ENCODE assay signal across 15 cellular contexts in the genomic region with DNA sequence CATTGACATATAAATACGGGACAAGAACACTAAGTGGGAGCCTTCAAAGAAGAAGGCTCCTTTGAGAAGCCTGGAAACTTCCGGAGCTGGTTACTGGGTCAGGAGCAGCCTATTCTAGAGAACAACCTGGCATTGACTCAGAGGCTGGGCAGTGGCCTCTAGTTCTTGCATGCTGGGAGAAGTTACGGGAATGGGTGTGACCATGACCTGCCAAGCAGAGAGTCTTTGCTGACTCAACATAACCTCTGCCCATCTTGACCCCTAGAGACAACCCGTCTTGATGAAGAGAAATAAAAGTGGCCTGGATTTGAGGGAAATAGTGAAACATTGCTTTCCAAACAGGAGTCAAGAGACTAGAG. TPM values are rescaled to one million over a fixed set of nuclear protein-coding genes. Genes with fewer than 3 reads are reported as not detected.
DNase-seq lines count a peak whose midpoint lies in the region; ATAC-seq and TF ChIP-seq lines count a peak whose summit lies in the region.
"Had no signal": no experiment of that assay in that cellular context is flagged by ENCODE, and none has a peak within 500 bp of the region (broad histone marks: within the 10 kb centered on the region; RNA-seq: fewer than 3 reads in every experiment).

No MANE protein-coding gene starts in this region.

- no peak overlapping the region for H4K5ac ChIP-seq in IMR-90 (ENCODE audit: low read depth, low read length)

- H3K9me3 ChIP-seq in IMR-90 (ENCODE audit: control insufficient read depth, insufficient read depth, low read length) (no peaks in the 10 kb centered on the region), colonic mucosa (no peaks in the 10 kb centered on the region), sigmoid colon (no peaks in the 10 kb centered on the region)
- H3K9me3 ChIP-seq: testis had no signal

- peaks cover 36 to 91% of the 10 kb centered on the region in 2 experiments for H3K79me1 ChIP-seq in IMR-90 (ENCODE audit: low read depth in 1 of 2, low read length in 2 of 2)

- no peak for TF ChIP-seq EP300 in sigmoid colon (IDR thresholded peaks at IDR 0.05)

- no peak overlapping the region for H2AK9ac ChIP-seq in IMR-90 (replicated peaks; ENCODE audit: low read depth, low read length, poor library complexity)

- H3K27me3 ChIP-seq in IMR-90 (ENCODE audit: control insufficient read depth, insufficient read depth, low read length) = no peaks in the 10 kb centered on the region
- H3K27me3 ChIP-seq in colonic mucosa = no peaks in the 10 kb centered on the region
- no peaks in the 10 kb centered on the region for H3K27me3 ChIP-seq in sigmoid colon
- H3K27me3 ChIP-seq: testis had no signal

- H3K4me1 ChIP-seq in IMR-90 (ENCODE audit: control insufficient read depth, insufficient read depth, low read length) = peaks cover 49% of the 10 kb centered on the region
- no peaks in the 10 kb centered on the region for H3K4me1 ChIP-seq in colonic mucosa
- peaks cover 0 to 99% (median 81%) of the 10 kb centered on the region in 4 donors for H3K4me1 ChIP-seq in sigmoid colon

- intact Hi-C loops in IMR-90 (cut with micrococcal nuclease) (no loop called here), colonic mucosa (cut with DNase I) (no loop called here), left colon (cut with DNase I, micrococcal nuclease) (no loop called here), sigmoid colon (cut with DNase I) (no loop called here)

- no peak overlapping the region for H2AFZ ChIP-seq in IMR-90 (replicated peaks; ENCODE audit: low read length, poor library complexity)

- peak overlapping the region; percentile 35; the same call in 1 of the 2 replicates for H2BK120ac ChIP-seq in IMR-90 (ENCODE audit: low read depth, low read length)

- H4K8ac ChIP-seq in IMR-90 (ENCODE audit: low read depth in 2 of 2, low read length in 2 of 2) = peak overlapping the region in 1 of 2 experiments; percentile 14; a peak in 2 of 4 replicates

- no peak overlapping the region; the same call in 1 of the 2 replicates for H3K27ac ChIP-seq in IMR-90 (ENCODE audit: insufficient read depth, low read length)
- peak overlapping the region; percentile 18 for H3K27ac ChIP-seq in colonic mucosa
- H3K27ac ChIP-seq in sigmoid colon = peak overlapping the region; percentile 35 to 80 (median 72)
- H3K27ac ChIP-seq: KMS-11, testis had no signal

- peaks cover 17% of the 10 kb centered on the region for H3K36me3 ChIP-seq in IMR-90 (ENCODE audit: control insufficient read depth, insufficient read depth, low read length)
- no peaks in the 10 kb centered on the region for H3K36me3 ChIP-seq in colonic mucosa
- no peaks in the 10 kb centered on the region for H3K36me3 ChIP-seq in sigmoid colon

- DNase-seq in IMR-90 (no peak), colonic mucosa (peak; percentile 38), left colon (no peak), sigmoid colon (no peak), SIG-M5 treated with dmso at 0.1 percent for 504 hours (lab: John Stamatoyannopoulos, UW; ENCODE audit: unreplicated experiment) (no peak)
- no peak for DNase-seq in stimulated activated CD4-positive, alpha-beta T cell treated with anti-CD3 and anti-CD28 coated beads, Interleukin-2, amount 100 ng/mL, for 48 hours
- no peak for DNase-seq in activated CD8-positive, alpha-beta memory T cell treated with anti-CD3 and anti-CD28 coated beads, Interleukin-2, amount 50 U/mL, for 48 hours
- DNase-seq: DMS 273 treated with DMSO at 0.1 percent for 48 hours, NCI-H1436 treated with DMSO at 0.1 percent for 48 hours, NCI-H524 treated with DMSO at 0.1 percent for 48 hours, T-helper 17 cell, testis had no signal

- BruUV-seq in IMR-90 (replicated peaks; lab: Mats Ljungman, UMichigan) = no TSS peak

- WGBS in IMR-90 (ENCODE audit: extremely low coverage in 2 of 2, insufficient read length in 1 of 2), 2 experiments = 94% methylated on average over 3 of the region's 4 CpGs; no CpG with 5 or more reads in 1 of the 2 experiments
- WGBS in sigmoid colon, 2 donors = 71 to 86% methylated on average over 4 of the region's 4 CpGs

- H3K4me3 ChIP-seq in IMR-90 (ENCODE audit: insufficient read depth, low read depth, low read length) (no peak overlapping the region), colonic mucosa (no peak overlapping the region), sigmoid colon (no peak overlapping the region)
- H3K4me3 ChIP-seq: testis had no signal

- no peak for TF ChIP-seq RAD21 in IMR-90 (IDR thresholded peaks at IDR 0.05; ENCODE audit: low read length)

- dilution Hi-C loops in IMR-90 (cut with HindIII; ENCODE audit: low sequenced_read_pairs, unreplicated experiment) = no loop called here

- H4K91ac ChIP-seq in IMR-90 (ENCODE audit: insufficient read depth, low read depth, low read length) = peak overlapping the region; percentile 45; the same call in 1 of the 2 replicates

- H2BK5ac ChIP-seq in IMR-90 (ENCODE audit: low read depth, low read length, poor library complexity, severe bottlenecking) = peak overlapping the region; percentile 59

- peak overlapping the region; percentile 54; the same call in 1 of the 2 replicates for H2AK5ac ChIP-seq in IMR-90 (ENCODE audit: low read depth, low read length)

- CTCF ChIA-PET in IMR-90 (lab: Yijun Ruan, JAX) = interaction anchor here (1.6 kb wide), 1 partner anchor 223 kb away, joined by 5 read pairs; no protein-coding TSS in a partner anchor

- peak overlapping the region; percentile 71 for H3K4ac ChIP-seq in IMR-90 (ENCODE audit: low read depth, low read length)

- H3K18ac ChIP-seq in IMR-90 (ENCODE audit: low read depth, low read length) = peak overlapping the region; percentile 5; the same call in 1 of the 2 replicates

- H3K4me2 ChIP-seq in IMR-90 (ENCODE audit: low read depth, low read length) = no peak overlapping the region; the same call in 1 of the 2 replicates
- H3K4me2 ChIP-seq: KMS-11 had no signal

- no peak for ATAC-seq in IMR-90 (ENCODE audit: low read depth)
- ATAC-seq in left colon = peak; percentile 78
- ATAC-seq in HG02973 (IDR thresholded peaks at IDR 0.05; ENCODE audit: unreplicated experiment) = no peak
- ATAC-seq: Panc1, T-helper 17 cell had no signal

- H4K20me1 ChIP-seq in IMR-90 (ENCODE audit: insufficient read depth, low read length) = peaks cover 62% of the 10 kb centered on the region

- peak overlapping the region; percentile 52; the same call in 1 of the 2 replicates for H2BK20ac ChIP-seq in IMR-90 (ENCODE audit: low read depth, low read length)

- H2BK15ac ChIP-seq in IMR-90 (ENCODE audit: low read depth, low read length) = peak overlapping the region; percentile 87; the same call in 2 of the 3 replicates

- peaks cover 46% of the 10 kb centered on the region for H3K9me1 ChIP-seq in IMR-90 (ENCODE audit: insufficient read depth, low read length)

- no peak for TF ChIP-seq CTCF in IMR-90 (conservative IDR thresholded peaks at IDR 0.05; ENCODE audit: low read depth, low read length)
- TF ChIP-seq CTCF in colonic mucosa (IDR thresholded peaks at IDR 0.05) = no peak
- no peak for TF ChIP-seq CTCF in sigmoid colon (IDR thresholded peaks at IDR 0.05)

- peak overlapping the region; percentile 60 for H3K14ac ChIP-seq in IMR-90 (replicated peaks; ENCODE audit: low read depth, low read length)

- no peak overlapping the region for H3K56ac ChIP-seq in IMR-90 (ENCODE audit: extremely low read depth, insufficient read depth, low read length)

- POLR2A ChIA-PET in IMR-90 (lab: Charles Lee; ENCODE audit: unreplicated experiment) = no interaction called here

- no peak overlapping the region for H3K9ac ChIP-seq in IMR-90 (ENCODE audit: low read depth, low read length)
- no peak overlapping the region for H3K9ac ChIP-seq in colonic mucosa (ENCODE audit: low read depth in 2 of 2, low read length in 2 of 2)
- H3K9ac ChIP-seq: KMS-11 had no signal

- in situ Hi-C loops in IMR-90 (cut with MboI; ENCODE audit: low sequenced_read_pairs) = no loop called here

- TF ChIP-seq POLR2A in IMR-90 (IDR thresholded peaks at IDR 0.05; ENCODE audit: low read depth, low read length) (no peak), sigmoid colon (IDR thresholded peaks at IDR 0.05) (no peak)

- H3K23ac ChIP-seq in IMR-90 (ENCODE audit: low read depth, low read length) = peak overlapping the region; percentile 55

TF ChIP-seq in IMR-90, 13 proteins besides CTCF, POLR2A, EP300 and RAD21:
- TF ChIP-seq MAFK (IDR thresholded peaks at IDR 0.05; ENCODE audit: low read depth, low read length) (peak; percentile 69), RCOR1 (IDR thresholded peaks at IDR 0.05; ENCODE audit: insufficient replicate concordance, low read length) (no peak)

RNA-seq across cellular contexts. Expression of gene STARD13, which starts 21.0 kb away (rescaled TPM):
- total RNA-seq in IMR-90 (2012; rRNA removed) (46.6 and 46.9 TPM in 2 replicates), colonic mucosa (10 to 100 TPM; 21.3 to 30.2 TPM), left colon (10 to 100 TPM; 28.7 to 32.9 TPM), sigmoid colon (100 to 1,000 TPM in 1 of 4 donors, 10 to 100 TPM in 3; 66.7 to 102 (median 81.8) TPM)
- polyA plus RNA-seq in IMR-90 (2012; rRNA removed) (23.6 and 27.0 TPM in 2 replicates), sigmoid colon (10 to 100 TPM in 1 of 3 donors, 1 to 10 TPM in 2; 3.7 to 14.1 (median 6.0) TPM)
- polyA plus RNA-seq in IMR-90 (2012; cell fraction: cytosol; rRNA removed) = 11.8 and 14.7 TPM in 2 replicates
- 43.0 and 67.3 TPM in 2 replicates for polyA plus RNA-seq in IMR-90 (2012; cell fraction: nucleus; rRNA removed; ENCODE audit: low replicate concordance)
- total RNA-seq: T-helper 17 cell had no signal
